ENCODE assay signal across 14 cellular contexts in genomic region chr17:21296097-21297025, GRCh38. TPM values are rescaled to one million over a fixed set of nuclear protein-coding genes. Genes with fewer than 3 reads are reported as not detected.
DNase-seq lines count a peak whose midpoint lies in the region; ATAC-seq, FAIRE-seq and TF ChIP-seq lines count a peak whose summit lies in the region.
"Had no signal": no experiment of that assay in that cellular context is flagged by ENCODE, and none has a peak within 500 bp of the region (broad histone marks: within the 10 kb centered on the region; RNA-seq: fewer than 3 reads in every experiment).

No MANE protein-coding gene starts in this region.

- TF ChIP-seq CTCF in NB4 (IDR thresholded peaks at IDR 0.05; ENCODE audit: low read depth, low read length) = no peak
- TF ChIP-seq CTCF in natural killer cell (IDR thresholded peaks at IDR 0.05) = no peak

- peaks cover 88% of the 10 kb centered on the region for H3K36me3 ChIP-seq in BLaER1
- H3K36me3 ChIP-seq: BE2C had no signal

- H3K9me3 ChIP-seq in BLaER1 = no peaks in the 10 kb centered on the region
- H3K9me3 ChIP-seq: BE2C had no signal

- H3K4me1 ChIP-seq in BLaER1 = peaks cover 98% of the 10 kb centered on the region

- H3K4me2 ChIP-seq in BLaER1 = peak overlapping the region; percentile 60
- H3K4me2 ChIP-seq: smooth muscle cell had no signal

- H3K27me3 ChIP-seq in BLaER1 = no peaks in the 10 kb centered on the region
- H3K27me3 ChIP-seq: BE2C had no signal

- no peak for TF ChIP-seq POLR2A in NB4 (IDR thresholded peaks at IDR 0.05; ENCODE audit: extremely low read depth, insufficient read length)

- H3K4me1 Mint-ChIP-seq in central memory CD8-positive, alpha-beta T cell = peaks cover 41% of the 10 kb centered on the region
- peaks cover 33 to 44% of the 10 kb centered on the region in 2 donors for H3K4me1 Mint-ChIP-seq in natural killer cell

- DNase-seq in NB4 (ENCODE audit: low read depth) (peak; percentile 27), natural killer cell (peak; percentile 60), GM19239 (ENCODE audit: insufficient read length, low spot score) (no peak), GOT3 (lab: John Stamatoyannopoulos, UW) (no peak), NCI-H2227 (lab: John Stamatoyannopoulos, UW; ENCODE audit: unreplicated experiment) (no peak)
- DNase-seq in central memory CD8-positive, alpha-beta T cell (ENCODE audit: low spot score in 2 of 2) = no peak
- DNase-seq: activated CD8-positive, alpha-beta memory T cell treated with anti-CD3 and anti-CD28 coated beads, Interleukin-2, amount 50 U/mL, for 4 hours; GF-D8; NCI-H1436 treated with DMSO at 0.1 percent for 48 hours; T-helper 9 cell had no signal

- peaks cover 100% of the 10 kb centered on the region for H4K20me1 ChIP-seq in BLaER1

- H3K27me3 Mint-ChIP-seq in central memory CD8-positive, alpha-beta T cell = no peaks in the 10 kb centered on the region
- H3K27me3 Mint-ChIP-seq in natural killer cell (ENCODE audit: low read depth in 2 of 2) = no peaks in the 10 kb centered on the region

- H3K27ac ChIP-seq in BLaER1 = peak overlapping the region; percentile 76

- intact Hi-C loops in natural killer cell (cut with micrococcal nuclease) = loop anchor here (1.0 kb wide), 1 partner anchor 8 kb away; no protein-coding TSS in a partner anchor

- no peak overlapping the region for H3K4me3 Mint-ChIP-seq in central memory CD8-positive, alpha-beta T cell
- H3K4me3 Mint-ChIP-seq in natural killer cell = peak overlapping the region; percentile 78

- H3K9me3 Mint-ChIP-seq in central memory CD8-positive, alpha-beta T cell = peaks cover 8% of the 10 kb centered on the region
- peaks cover 0 to 2% of the 10 kb centered on the region in 2 donors for H3K9me3 Mint-ChIP-seq in natural killer cell

- H3K36me3 Mint-ChIP-seq in central memory CD8-positive, alpha-beta T cell (ENCODE audit: insufficient read depth) = peaks cover 33% of the 10 kb centered on the region
- H3K36me3 Mint-ChIP-seq in natural killer cell = peaks cover 6% of the 10 kb centered on the region

- no peak for FAIRE-seq in GM19239 (lab: Jason Lieb, UNC)

- peak overlapping the region; percentile 51 for H3K27ac Mint-ChIP-seq in central memory CD8-positive, alpha-beta T cell (ENCODE audit: low read depth)
- peak overlapping the region; percentile 83 to 88 for H3K27ac Mint-ChIP-seq in natural killer cell

- H3K9ac ChIP-seq in BLaER1 = peak overlapping the region; percentile 53

- peak; percentile 20 for ATAC-seq in central memory CD8-positive, alpha-beta T cell (replicated peaks; ENCODE audit: extremely low read depth, poor library complexity, severe bottlenecking)
- peak; percentile 71 to 89 (median 82) for ATAC-seq in natural killer cell
- no peak for ATAC-seq in GM21526 (IDR thresholded peaks at IDR 0.05; ENCODE audit: low FRiP score, unreplicated experiment)

- H3K4me3 ChIP-seq in BLaER1 (no peak overlapping the region), NB4 (ENCODE audit: low read depth, low read length) (no peak overlapping the region)
- H3K4me3 ChIP-seq: smooth muscle cell had no signal

RNA-seq across cellular contexts. Expression of gene MAP2K3, which starts 11.8 kb away (rescaled TPM):
- total RNA-seq in natural killer cell = 100 to 1,000 TPM; 139 to 165 (median 162) TPM

RNA-seq across cellular contexts. Expression of gene NATD1, which starts 43.2 kb away (rescaled TPM):
- 10 to 100 TPM; 10.9 to 16.3 (median 14.1) TPM for total RNA-seq in natural killer cell

Comparison
In these comparisons a context has a peak if more than half of its experiments do, and no peak if none do; other contexts are left out.
1. DNase-seq: peak in NB4 (single experiment) and natural killer cell (single experiment); none in central memory CD8-positive, alpha-beta T cell (0 of 2), GM19239 (single experiment), GOT3 (single experiment) and NCI-H2227 (single experiment).